In genomic region chr6:41071501-41071922, GRCh38 we compare ENCODE assay signal across 7 cellular contexts. TPM values are rescaled to one million over a fixed set of nuclear protein-coding genes. Genes with fewer than 3 reads are reported as not detected.
DNase-seq lines count a peak whose midpoint lies in the region; ATAC-seq and TF ChIP-seq lines count a peak whose summit lies in the region.
"Had no signal": no experiment of that assay in that cellular context is flagged by ENCODE, and none has a peak within 500 bp of the region (broad histone marks: within the 10 kb centered on the region; RNA-seq: fewer than 3 reads in every experiment).

No MANE protein-coding gene starts in this region.

- peak overlapping the region; percentile 99 for H3K27ac ChIP-seq in caudate nucleus (ENCODE audit: low read depth, low read length)

- TF ChIP-seq CTCF in AG09309 (IDR thresholded peaks at IDR 0.05; ENCODE audit: control insufficient read depth, insufficient read depth, low read depth, low read length, missing control alignments) (no peak), osteocyte (IDR thresholded peaks at IDR 0.05) (no peak)

- ATAC-seq in HG03520 (IDR thresholded peaks at IDR 0.05; ENCODE audit: unreplicated experiment): peak; percentile 11

- DNase-seq in AG09309 (ENCODE audit: low read depth) (no peak), caudate nucleus (lab: John Stamatoyannopoulos, UW) (peak in 1 of 61 donors; percentile 30), osteocyte (ENCODE audit: extremely low spot score, unreplicated experiment) (no peak), RKO (ENCODE audit: low spot score) (no peak)
- DNase-seq in activated CD4-positive, CD25-positive, alpha-beta regulatory T cell treated with anti-CD3 and anti-CD28 coated beads, Interleukin-2, amount 50 U/mL, for 72 hours: no peak

- peak overlapping the region; percentile 91 for H3K4me3 Mint-ChIP-seq in osteocyte (ENCODE audit: unreplicated experiment)

- H3K27ac Mint-ChIP-seq in osteocyte (ENCODE audit: unreplicated experiment): peak overlapping the region; percentile 99

- peak overlapping the region; percentile 89 for H3K4me3 ChIP-seq in AG09309 (ENCODE audit: control insufficient read depth, low read depth, low read length)

- no peaks in the 10 kb centered on the region for H3K9me3 Mint-ChIP-seq in osteocyte (ENCODE audit: unreplicated experiment)

- H3K27me3 Mint-ChIP-seq in osteocyte (ENCODE audit: unreplicated experiment): no peaks in the 10 kb centered on the region

- peaks cover 33% of the 10 kb centered on the region for H3K4me1 Mint-ChIP-seq in osteocyte (ENCODE audit: unreplicated experiment)

- peaks cover 5% of the 10 kb centered on the region for H3K36me3 Mint-ChIP-seq in osteocyte (ENCODE audit: unreplicated experiment)

RNA-seq across cellular contexts. Expression of gene OARD1, which starts 0.6 kb away (rescaled TPM):
- total RNA-seq in osteocyte: 14.7 and 17.2 TPM in 2 replicates

RNA-seq across cellular contexts. Expression of gene NFYA, which starts 1.3 kb away (rescaled TPM):
- 26.0 and 26.9 TPM in 2 replicates for total RNA-seq in osteocyte

RNA-seq across cellular contexts. Expression of gene APOBEC2, which starts 18.5 kb away (rescaled TPM):
- total RNA-seq in osteocyte: not detected in 2 replicates
- total RNA-seq: HT1080 had no signal

RNA-seq across cellular contexts. Expression of gene TSPO2, which starts 29.2 kb away (rescaled TPM):
- not detected in 2 replicates for total RNA-seq in osteocyte

RNA-seq across cellular contexts. Expression of gene UNC5CL, which starts 32.5 kb away (rescaled TPM):
- total RNA-seq in osteocyte: 0.51 and 0.76 TPM in 2 replicates
